31 cellular contexts compared by ENCODE assay signal in the genomic region with DNA sequence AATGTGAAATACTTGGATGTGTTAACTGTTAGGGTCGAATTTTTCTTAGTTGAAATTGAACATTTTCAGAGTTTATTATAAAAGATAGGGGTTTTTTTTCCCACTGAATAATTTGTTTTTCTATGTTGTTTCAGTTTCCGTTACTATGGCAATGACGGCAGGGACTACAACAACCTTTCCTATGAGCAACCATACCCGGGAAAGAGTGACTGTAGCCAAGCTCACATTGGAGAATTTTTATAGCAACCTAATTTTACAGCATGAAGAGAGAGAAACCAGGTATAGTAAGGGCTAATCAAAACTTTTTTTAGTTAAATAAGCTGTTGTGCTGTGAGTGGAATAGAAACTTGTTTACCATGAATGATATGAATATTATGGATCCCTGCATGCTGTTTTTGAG. TPM values are rescaled to one million over a fixed set of nuclear protein-coding genes. Genes with fewer than 3 reads are reported as not detected.
DNase-seq lines count a peak whose midpoint lies in the region; FAIRE-seq and TF ChIP-seq lines count a peak whose summit lies in the region.
"Had no signal": no experiment of that assay in that cellular context is flagged by ENCODE, and none has a peak within 500 bp of the region (broad histone marks: within the 10 kb centered on the region; RNA-seq: fewer than 3 reads in every experiment).

No MANE protein-coding gene starts in this region.

- H3K27me3 ChIP-seq in smooth muscle cell (ENCODE audit: low read depth), result no peaks in the 10 kb centered on the region
- H3K27me3 ChIP-seq: BLaER1 treated with 17β-estradiol and CSF1 and Interleukin-3, amounts not matched to agents 10 nM and 100 nM; dorsolateral prefrontal cortex; gastroesophageal sphincter; Peyer's patch; suprapubic skin had no signal

- DNase-seq in GM18507 (ENCODE audit: extremely low spot score, insufficient read length, low read depth) (no peak), endothelial cell (ENCODE audit: low spot score) (no peak), smooth muscle cell (lab: John Stamatoyannopoulos, UW; ENCODE audit: unreplicated experiment) (no peak), glutamatergic neuron (no peak), NCI-H1417 (lab: John Stamatoyannopoulos, UW) (no peak), COLO668 (lab: John Stamatoyannopoulos, UW; ENCODE audit: unreplicated experiment) (no peak)
- no peak for DNase-seq in activated T-helper 1 cell treated with anti-CD3 and anti-CD28 coated beads, Interleukin-12 subunit alpha, Interleukin-12 subunit beta, Interleukin-2, Interleukin-4 antibody, amounts not matched to agents 30 ng/mL and 10 ng/mL and 1 ng/mL, durations not matched to agents 14 hours and 24 hours and 36 hours (ENCODE audit: low spot score)
- no peak for DNase-seq in central memory CD4-positive, alpha-beta T cell
- DNase-seq: activated CD4-positive, alpha-beta T cell treated with anti-CD3 and anti-CD28 coated beads for 4 hours; activated naive CD8-positive, alpha-beta T cell treated with anti-CD3 and anti-CD28 coated beads, Interleukin-2, amount 10 ng/mL, durations not matched to agents 7 days and 5 days; Caco-2; dorsolateral prefrontal cortex; HCEC 1CT; hippocampal formation; mucosa of descending colon; natural killer cell; NCI-H1694; NCI-H446; NCI-H774; nucleus accumbens; Peyer's patch; stimulated activated CD4-positive, alpha-beta T cell treated with anti-CD3 and anti-CD28 coated beads, Interleukin-4, amount 100 ng/mL, for 24 hours; T-helper 9 cell had no signal

- no peaks in the 10 kb centered on the region for H3K9me3 ChIP-seq in smooth muscle cell (replicated peaks; ENCODE audit: low read depth)
- H3K9me3 ChIP-seq: BLaER1 treated with 17β-estradiol and CSF1 and Interleukin-3, amounts not matched to agents 10 nM and 100 nM; Caco-2; gastroesophageal sphincter; mucosa of descending colon; Peyer's patch; suprapubic skin had no signal

- peaks cover 97% of the 10 kb centered on the region for H3K79me2 ChIP-seq in smooth muscle cell (ENCODE audit: low read depth)

- H3K36me3 ChIP-seq in smooth muscle cell (ENCODE audit: low read depth), result peaks cover 29% of the 10 kb centered on the region

- peaks cover 2% of the 10 kb centered on the region for H3K4me1 ChIP-seq in smooth muscle cell (ENCODE audit: low read depth)
- H3K4me1 ChIP-seq: Caco-2 had no signal

- no peak overlapping the region for H2AFZ ChIP-seq in smooth muscle cell (ENCODE audit: low read depth)

- no peaks in the 10 kb centered on the region for H3K27me3 Mint-ChIP-seq in activated T-helper 1 cell treated with anti-CD3 and anti-CD28 coated beads, Interleukin-12 subunit alpha, Interleukin-12 subunit beta, Interleukin-2, Interleukin-4 antibody, amounts not matched to agents 30 ng/mL and 10 ng/mL and 1 ng/mL, durations not matched to agents 14 hours and 24 hours and 36 hours (ENCODE audit: insufficient read depth)
- peaks cover 5% of the 10 kb centered on the region for H3K27me3 Mint-ChIP-seq in endothelial cell (ENCODE audit: unreplicated experiment)
- no peaks in the 10 kb centered on the region for H3K27me3 Mint-ChIP-seq in glutamatergic neuron (ENCODE audit: unreplicated experiment)
- H3K27me3 Mint-ChIP-seq: activated naive CD8-positive, alpha-beta T cell treated with anti-CD3 and anti-CD28 coated beads, Interleukin-2, amount 10 ng/mL, durations not matched to agents 7 days and 5 days had no signal

- H4K20me1 ChIP-seq in smooth muscle cell (ENCODE audit: low read depth), result peaks cover 67% of the 10 kb centered on the region

- H3K4me2 ChIP-seq in smooth muscle cell, result no peak overlapping the region
- H3K4me2 ChIP-seq: BLaER1 treated with 17β-estradiol and CSF1 and Interleukin-3, amounts not matched to agents 10 nM and 100 nM had no signal

- H3F3A ChIP-seq in smooth muscle cell (ENCODE audit: low read depth), result peaks cover 3% of the 10 kb centered on the region

- no peak overlapping the region for H3K4me3 ChIP-seq in smooth muscle cell
- H3K4me3 ChIP-seq: BLaER1 treated with 17β-estradiol and CSF1 and Interleukin-3, amounts not matched to agents 10 nM and 100 nM; dorsolateral prefrontal cortex; gastroesophageal sphincter; lung; mucosa of descending colon; Peyer's patch; suprapubic skin had no signal

- no peak overlapping the region for H3K4me3 Mint-ChIP-seq in activated T-helper 1 cell treated with anti-CD3 and anti-CD28 coated beads, Interleukin-12 subunit alpha, Interleukin-12 subunit beta, Interleukin-2, Interleukin-4 antibody, amounts not matched to agents 30 ng/mL and 10 ng/mL and 1 ng/mL, durations not matched to agents 14 hours and 24 hours and 36 hours
- no peak overlapping the region for H3K4me3 Mint-ChIP-seq in endothelial cell (ENCODE audit: unreplicated experiment)
- H3K4me3 Mint-ChIP-seq in glutamatergic neuron (ENCODE audit: unreplicated experiment), result no peak overlapping the region
- H3K4me3 Mint-ChIP-seq: activated naive CD8-positive, alpha-beta T cell treated with anti-CD3 and anti-CD28 coated beads, Interleukin-2, amount 10 ng/mL, durations not matched to agents 7 days and 5 days; natural killer cell had no signal

- no peaks in the 10 kb centered on the region for H3K9me3 Mint-ChIP-seq in activated T-helper 1 cell treated with anti-CD3 and anti-CD28 coated beads, Interleukin-12 subunit alpha, Interleukin-12 subunit beta, Interleukin-2, Interleukin-4 antibody, amounts not matched to agents 30 ng/mL and 10 ng/mL and 1 ng/mL, durations not matched to agents 14 hours and 24 hours and 36 hours
- H3K9me3 Mint-ChIP-seq in endothelial cell (ENCODE audit: unreplicated experiment), result no peaks in the 10 kb centered on the region
- H3K9me3 Mint-ChIP-seq in glutamatergic neuron (ENCODE audit: unreplicated experiment), result peaks cover 6% of the 10 kb centered on the region
- H3K9me3 Mint-ChIP-seq: activated naive CD8-positive, alpha-beta T cell treated with anti-CD3 and anti-CD28 coated beads, Interleukin-2, amount 10 ng/mL, durations not matched to agents 7 days and 5 days; activated T-helper 2 cell treated with anti-CD3 and anti-CD28 coated beads, Interferon-gamma antibody, Interleukin-2, Interleukin-4, amounts not matched to agents 10 μg/mL and 5 μg/mL and 100 μg/mL, durations not matched to agents 14 hours and 24 hours and 36 hours; natural killer cell had no signal

- peak; percentile 59 for FAIRE-seq in GM18507 (lab: Jason Lieb, UNC)
- FAIRE-seq: astrocyte, endometrium had no signal

- H3K27ac Mint-ChIP-seq in activated T-helper 1 cell treated with anti-CD3 and anti-CD28 coated beads, Interleukin-12 subunit alpha, Interleukin-12 subunit beta, Interleukin-2, Interleukin-4 antibody, amounts not matched to agents 30 ng/mL and 10 ng/mL and 1 ng/mL, durations not matched to agents 14 hours and 24 hours and 36 hours, result peak overlapping the region; percentile 61
- H3K27ac Mint-ChIP-seq in endothelial cell (ENCODE audit: unreplicated experiment) (peak overlapping the region; percentile 32), glutamatergic neuron (ENCODE audit: unreplicated experiment) (no peak overlapping the region)
- H3K27ac Mint-ChIP-seq: activated naive CD8-positive, alpha-beta T cell treated with anti-CD3 and anti-CD28 coated beads, Interleukin-2, amount 10 ng/mL, durations not matched to agents 7 days and 5 days; activated T-helper 2 cell treated with anti-CD3 and anti-CD28 coated beads, Interferon-gamma antibody, Interleukin-2, Interleukin-4, amounts not matched to agents 10 μg/mL and 5 μg/mL and 100 μg/mL, durations not matched to agents 14 hours and 24 hours and 36 hours; natural killer cell had no signal

- peaks cover 29% of the 10 kb centered on the region for H3K36me3 Mint-ChIP-seq in activated T-helper 1 cell treated with anti-CD3 and anti-CD28 coated beads, Interleukin-12 subunit alpha, Interleukin-12 subunit beta, Interleukin-2, Interleukin-4 antibody, amounts not matched to agents 30 ng/mL and 10 ng/mL and 1 ng/mL, durations not matched to agents 14 hours and 24 hours and 36 hours (ENCODE audit: low read depth)
- H3K36me3 Mint-ChIP-seq in endothelial cell (ENCODE audit: low read depth, unreplicated experiment) (peaks cover 18% of the 10 kb centered on the region), glutamatergic neuron (ENCODE audit: unreplicated experiment) (peaks cover 6% of the 10 kb centered on the region)

- intact Hi-C loops in activated T-helper 1 cell treated with anti-CD3 and anti-CD28 coated beads, Interleukin-12 subunit alpha, Interleukin-12 subunit beta, Interleukin-2, Interleukin-4 antibody, amounts not matched to agents 30 ng/mL and 10 ng/mL and 1 ng/mL, durations not matched to agents 14 hours and 24 hours and 36 hours (cut with micrococcal nuclease), result no loop called here

- TF ChIP-seq CTCF in endothelial cell (IDR thresholded peaks at IDR 0.05; ENCODE audit: unreplicated experiment), result no peak
- TF ChIP-seq CTCF in smooth muscle cell (IDR thresholded peaks at IDR 0.05; ENCODE audit: borderline replicate concordance, insufficient read depth, poor library complexity, severe bottlenecking), result no peak
- no peak for TF ChIP-seq CTCF in glutamatergic neuron (IDR thresholded peaks at IDR 0.05; ENCODE audit: partially characterized antibody, unreplicated experiment)

- 90% methylated on average over 4 of the region's 4 CpGs for WGBS in smooth muscle cell (ENCODE audit: low lambda C conversion rate)

- H3K27ac ChIP-seq in smooth muscle cell (ENCODE audit: low read depth), result peak overlapping the region; percentile 56
- H3K27ac ChIP-seq: BLaER1 treated with 17β-estradiol and CSF1 and Interleukin-3, amounts not matched to agents 10 nM and 100 nM; Peyer's patch; suprapubic skin; VCaP had no signal

- H3K4me1 Mint-ChIP-seq in activated T-helper 1 cell treated with anti-CD3 and anti-CD28 coated beads, Interleukin-12 subunit alpha, Interleukin-12 subunit beta, Interleukin-2, Interleukin-4 antibody, amounts not matched to agents 30 ng/mL and 10 ng/mL and 1 ng/mL, durations not matched to agents 14 hours and 24 hours and 36 hours (ENCODE audit: low read depth), result peaks cover 7% of the 10 kb centered on the region
- H3K4me1 Mint-ChIP-seq in endothelial cell (ENCODE audit: unreplicated experiment) (peaks cover 20% of the 10 kb centered on the region), glutamatergic neuron (ENCODE audit: low read depth, unreplicated experiment) (no peaks in the 10 kb centered on the region)
- H3K4me1 Mint-ChIP-seq: activated naive CD8-positive, alpha-beta T cell treated with anti-CD3 and anti-CD28 coated beads, Interleukin-2, amount 10 ng/mL, durations not matched to agents 7 days and 5 days had no signal

- no peak overlapping the region for H3K9ac ChIP-seq in smooth muscle cell (ENCODE audit: low read depth)
- H3K9ac ChIP-seq: BLaER1 treated with 17β-estradiol and CSF1 and Interleukin-3, amounts not matched to agents 10 nM and 100 nM had no signal

RNA-seq across cellular contexts. Expression of gene BMAL2, which starts 35.1 kb away (rescaled TPM):
- 57.2 and 58.0 TPM in 2 replicates for total RNA-seq in activated T-helper 1 cell treated with anti-CD3 and anti-CD28 coated beads, Interleukin-12 subunit alpha, Interleukin-12 subunit beta, Interleukin-2, Interleukin-4 antibody, amounts not matched to agents 30 ng/mL and 10 ng/mL and 1 ng/mL, durations not matched to agents 14 hours and 24 hours and 36 hours
- total RNA-seq in endothelial cell (ENCODE audit: unreplicated experiment), result 7.9 TPM
- total RNA-seq in smooth muscle cell, result 13.3 and 13.6 TPM in 2 replicates
- 5.1 and 6.2 TPM in 2 replicates for polyA plus RNA-seq in smooth muscle cell
- total RNA-seq in glutamatergic neuron (ENCODE audit: unreplicated experiment), result 5.3 TPM

RNA-seq across cellular contexts. Expression of gene STK38L, which starts 53.5 kb away (rescaled TPM):
- 20.5 and 23.3 TPM in 2 replicates for total RNA-seq in activated T-helper 1 cell treated with anti-CD3 and anti-CD28 coated beads, Interleukin-12 subunit alpha, Interleukin-12 subunit beta, Interleukin-2, Interleukin-4 antibody, amounts not matched to agents 30 ng/mL and 10 ng/mL and 1 ng/mL, durations not matched to agents 14 hours and 24 hours and 36 hours
- total RNA-seq in endothelial cell (ENCODE audit: unreplicated experiment) (30.8 TPM), smooth muscle cell (178 and 190 TPM in 2 replicates), glutamatergic neuron (ENCODE audit: unreplicated experiment) (31.4 TPM)
- 57.8 and 82.7 TPM in 2 replicates for polyA plus RNA-seq in smooth muscle cell
